Comparison of ENCODE assay signal across 27 cellular contexts in genomic region chr4:77293426-77293825, GRCh38.
"Had no signal": no experiment of that assay in that cellular context is flagged by ENCODE, and none has a peak within 500 bp of the region (broad histone marks: within the 10 kb centered on the region; RNA-seq: fewer than 3 reads in every experiment).

No MANE protein-coding gene starts in this region.

- H3K27me3 ChIP-seq: colonic mucosa, dorsolateral prefrontal cortex, esophagus muscularis mucosa, esophagus squamous epithelium, gastrocnemius medialis, gastroesophageal sphincter, heart left ventricle, heart right ventricle had no signal

- H3K4me1 ChIP-seq: colonic mucosa, esophagus muscularis mucosa, esophagus squamous epithelium, foreskin keratinocyte, gastrocnemius medialis, gastroesophageal sphincter, heart left ventricle, heart right ventricle had no signal

- H3K27ac ChIP-seq: colonic mucosa, coronary artery, dorsolateral prefrontal cortex, epithelial cell of prostate, esophagus muscularis mucosa, esophagus squamous epithelium, foreskin keratinocyte, gastrocnemius medialis, gastroesophageal sphincter, heart left ventricle, heart right ventricle had no signal

- H3K36me3 ChIP-seq: colonic mucosa, esophagus muscularis mucosa, esophagus squamous epithelium, gastrocnemius medialis, gastroesophageal sphincter, heart left ventricle, heart right ventricle had no signal

- DNase-seq: colonic mucosa; cortex of kidney; dermis blood vessel endothelial cell; dorsolateral prefrontal cortex; effector CD4-positive, alpha-beta T cell; effector CD8-positive, alpha-beta T cell; effector memory CD4-positive, alpha-beta T cell; effector memory CD8-positive, alpha-beta T cell; endodermal cell; erythroblast; esophagus squamous epithelium; foreskin fibroblast; foreskin keratinocyte; foreskin melanocyte; gastrocnemius medialis; glutamatergic neuron; head of caudate nucleus; heart left ventricle; heart right ventricle had no signal

- H3K4me3 ChIP-seq: colonic mucosa, coronary artery, dorsolateral prefrontal cortex, esophagus muscularis mucosa, esophagus squamous epithelium, gastrocnemius medialis, gastroesophageal sphincter, heart left ventricle, heart right ventricle had no signal

- H3K9me3 ChIP-seq: colonic mucosa, esophagus muscularis mucosa, esophagus squamous epithelium, gastrocnemius medialis had no signal

- FAIRE-seq: colon, endometrium, endothelial cell of umbilical vein, frontal cortex had no signal
